Comparison of ENCODE assay signal across 14 cellular contexts in genomic region chr1:112575154-112575804, GRCh38. TPM values are rescaled to one million over a fixed set of nuclear protein-coding genes. Genes with fewer than 3 reads are reported as not detected.
DNase-seq lines count a peak whose midpoint lies in the region; ATAC-seq and TF ChIP-seq lines count a peak whose summit lies in the region.
"Had no signal": no experiment of that assay in that cellular context is flagged by ENCODE, and none has a peak within 500 bp of the region (broad histone marks: within the 10 kb centered on the region; RNA-seq: fewer than 3 reads in every experiment).

No MANE protein-coding gene starts in this region.

- H3K4me3 ChIP-seq in epithelial cell of esophagus (ENCODE audit: low read length), result no peak overlapping the region
- no peak overlapping the region for H3K4me3 ChIP-seq in psoas muscle
- H3K4me3 ChIP-seq: thyroid gland had no signal

- no peaks in the 10 kb centered on the region for H3K27me3 ChIP-seq in psoas muscle (ENCODE audit: insufficient read depth in 3 of 3, low read length in 2 of 3)
- H3K27me3 ChIP-seq: thyroid gland had no signal

- no peaks in the 10 kb centered on the region for H3K9me3 ChIP-seq in psoas muscle
- H3K9me3 ChIP-seq: thyroid gland had no signal

- intact Hi-C loops in psoas muscle (cut with DNase I), result no loop called here

- H3K27ac ChIP-seq in RWPE1 (no peak overlapping the region), psoas muscle (no peak overlapping the region)
- H3K27ac ChIP-seq: thyroid gland had no signal

- peak; percentile 71 to 98 (median 88) for ATAC-seq in psoas muscle
- no peak for ATAC-seq in stimulated activated naive CD8-positive, alpha-beta T cell treated with anti-CD3 and anti-CD28 coated beads, Interleukin-15, Interleukin-2, amounts not matched to agents 100 U/mL and 50 U/mL, for 24 hours
- ATAC-seq: naive thymus-derived CD8-positive, alpha-beta T cell had no signal

- 90 to 92% (median 92%) methylated on average over 8 of the region's 8 CpGs for WGBS in psoas muscle, 3 donors

- TF ChIP-seq CTCF in RWPE1 (conservative IDR thresholded peaks at IDR 0.05; ENCODE audit: low read depth), result no peak
- no peak for TF ChIP-seq CTCF in epithelial cell of esophagus (IDR thresholded peaks at IDR 0.05; ENCODE audit: insufficient read depth, low read depth, low read length, missing control alignments)
- no peak for TF ChIP-seq CTCF in psoas muscle (IDR thresholded peaks at IDR 0.05)

- POLR2A ChIA-PET in RWPE1 (lab: Yijun Ruan, JAX; ENCODE audit: low non-redundant PET), result no interaction called here

- CTCF ChIA-PET in RWPE1 (lab: Yijun Ruan, JAX), result no interaction called here

- H3K36me3 ChIP-seq in psoas muscle (ENCODE audit: insufficient read depth in 1 of 2, low read depth in 1 of 2), result peaks cover 8 to 96% of the 10 kb centered on the region in 2 donors

- DNase-seq in EL, result peak; percentile 93
- DNase-seq in RWPE1 (ENCODE audit: low spot score), result peak; percentile 66
- peak; percentile 78 for DNase-seq in epithelial cell of esophagus (ENCODE audit: low read depth)
- DNase-seq in psoas muscle, result no peak
- DNase-seq in activated CD4-positive, alpha-beta T cell treated with anti-CD3 and anti-CD28 coated beads, Interleukin-2, amount 50 U/mL, for 1 hour, result no peak
- no peak for DNase-seq in Kasumi-1 (lab: John Stamatoyannopoulos, UW)
- no peak for DNase-seq in NCI-H1048 (lab: John Stamatoyannopoulos, UW)
- no peak for DNase-seq in stimulated activated naive CD8-positive, alpha-beta T cell treated with anti-CD3 and anti-CD28 coated beads, Interleukin-15, Interleukin-2, amounts not matched to agents 100 U/mL and 50 U/mL, for 24 hours
- DNase-seq: DMS 273 treated with DMSO at 0.1 percent for 48 hours; GOT3; naive thymus-derived CD8-positive, alpha-beta T cell; SIG-M5; stimulated activated CD4-positive, alpha-beta T cell treated with anti-CD3 and anti-CD28 coated beads, Interleukin-2, amount 100 ng/mL, for 48 hours; thyroid gland had no signal

- no peaks in the 10 kb centered on the region for H3K4me1 ChIP-seq in psoas muscle
- H3K4me1 ChIP-seq: thyroid gland had no signal

RNA-seq across cellular contexts. Expression of gene ST7L, which starts 43.7 kb away (rescaled TPM):
- total RNA-seq in psoas muscle, result 10 to 100 TPM; 12.1 to 13.7 (median 12.5) TPM
- 10 to 100 TPM in 1 of 3 donors, 1 to 10 TPM in 2; 9.0 to 11.0 (median 9.3) TPM for polyA plus RNA-seq in psoas muscle

RNA-seq across cellular contexts. Expression of gene CAPZA1, which starts 44.4 kb away (rescaled TPM):
- 10 to 100 TPM; 24.2 to 39.1 (median 33.1) TPM for total RNA-seq in psoas muscle
- 10 to 100 TPM; 14.8 to 73.3 (median 58.2) TPM for polyA plus RNA-seq in psoas muscle

Comparison
In these comparisons a context has a peak if more than half of its experiments do, and no peak if none do; other contexts are left out.
1. DNase-seq: peak in EL (single experiment), RWPE1 (single experiment) and epithelial cell of esophagus (single experiment); none in psoas muscle (0 of 2), activated CD4-positive, alpha-beta T cell treated with anti-CD3 and anti-CD28 coated beads, Interleukin-2, amount 50 U/mL, for 1 hour (single experiment), Kasumi-1 (0 of 2), NCI-H1048 (single experiment) and stimulated activated naive CD8-positive, alpha-beta T cell treated with anti-CD3 and anti-CD28 coated beads, Interleukin-15, Interleukin-2, amounts not matched to agents 100 U/mL and 50 U/mL, for 24 hours (single experiment).